ENCODE assay signal across 19 cellular contexts in the genomic region with DNA sequence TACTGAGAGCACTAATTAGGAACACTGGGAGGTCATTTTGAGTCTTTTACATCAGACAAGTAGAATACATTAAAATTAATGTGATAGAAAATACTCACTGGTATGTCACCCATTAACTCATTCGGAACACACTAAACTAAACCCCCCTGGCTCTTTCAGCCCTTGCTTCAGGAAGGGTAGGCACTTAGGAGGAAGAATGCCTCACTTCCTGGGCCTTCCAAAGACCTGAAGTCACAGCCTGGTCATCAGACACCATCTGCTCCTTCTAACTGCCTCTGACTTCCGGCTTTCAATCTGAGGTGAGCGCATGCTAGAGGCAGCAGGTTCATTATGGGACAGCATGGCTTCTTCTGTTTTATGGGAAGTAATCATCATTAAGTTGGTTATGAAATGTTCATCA.
A peak's percentile ranks its signal among the peaks of the same experiment; 100 is the strongest.
DNase-seq lines count a peak whose midpoint lies in the region; ATAC-seq and TF ChIP-seq lines count a peak whose summit lies in the region.
"Had no signal": no experiment of that assay in that cellular context is flagged by ENCODE, and none has a peak within 500 bp of the region (broad histone marks: within the 10 kb centered on the region; RNA-seq: fewer than 3 reads in every experiment).

No MANE protein-coding gene starts in this region.

- peak overlapping the region; percentile 17; the same call in 1 of the 2 replicates for H3K4me3 Mint-ChIP-seq in HFFc6
- H3K4me3 Mint-ChIP-seq: CD8-positive, alpha-beta T cell; H9; T-helper 1 cell treated with Interleukin-12 subunit alpha and Interleukin-12 subunit beta and Interleukin-4 antibody, amounts not matched to agents 30 μg/mL and 1 μg/mL, for 36 hours had no signal

- peak overlapping the region; percentile 65 for H3K27ac Mint-ChIP-seq in HFFc6
- H3K27ac Mint-ChIP-seq: CD8-positive, alpha-beta T cell; H9; T-helper 1 cell treated with Interleukin-12 subunit alpha and Interleukin-12 subunit beta and Interleukin-4 antibody, amounts not matched to agents 30 μg/mL and 1 μg/mL, for 36 hours had no signal

- ATAC-seq in HG03108 (IDR thresholded peaks at IDR 0.05; ENCODE audit: unreplicated experiment): no peak
- ATAC-seq: A549; CD8-positive, alpha-beta T cell had no signal

- DNase-seq in AG10803 (ENCODE audit: low read depth) (peak; percentile 15), HFFc6 (peak; percentile 15), RPMI7951 (ENCODE audit: low read depth) (peak; percentile 25), kidney tubule cell (ENCODE audit: low spot score) (peak; percentile 79), NOMO-1 treated with DMSO at 0.1 percent for 48 hours (lab: John Stamatoyannopoulos, UW; ENCODE audit: unreplicated experiment) (no peak), hepatic stellate cell (ENCODE audit: low spot score) (no peak)
- DNase-seq: Calu3; CD8-positive, alpha-beta T cell; H9; MG63; NCI-H1048; NCI-H146; NCI-H2029 treated with DMSO at 0.1 percent for 48 hours; NCI-H446 treated with DMSO at 0.1 percent for 48 hours had no signal

- H3K4me1 Mint-ChIP-seq in HFFc6 (ENCODE audit: low read depth): peaks cover 37% of the 10 kb centered on the region
- H3K4me1 Mint-ChIP-seq: H9 had no signal

- H3K27me3 Mint-ChIP-seq in HFFc6 (ENCODE audit: insufficient read depth): no peaks in the 10 kb centered on the region

- H3K36me3 Mint-ChIP-seq in HFFc6 (ENCODE audit: low read depth): peaks cover 6% of the 10 kb centered on the region; the same call in 1 of the 2 replicates
- H3K36me3 Mint-ChIP-seq: CD8-positive, alpha-beta T cell had no signal

- no peaks in the 10 kb centered on the region for H3K9me3 Mint-ChIP-seq in HFFc6

- H3K4me3 ChIP-seq in AG10803 (ENCODE audit: low read length): no peak overlapping the region
- H3K4me3 ChIP-seq: A549; BLaER1 treated with 17β-estradiol and CSF1 and Interleukin-3, amounts not matched to agents 10 nM and 100 nM; MG63; SJSA1 had no signal

- TF ChIP-seq CTCF in AG10803 (conservative IDR thresholded peaks at IDR 0.05; ENCODE audit: low read length) (no peak), HFFc6 (IDR thresholded peaks at IDR 0.05) (no peak)

Comparison
In these comparisons a context has a peak if more than half of its experiments do, and no peak if none do; other contexts are left out.
1. DNase-seq: peak in AG10803 (single experiment), HFFc6 (single experiment), RPMI7951 (single experiment) and kidney tubule cell (single experiment); none in NOMO-1 treated with DMSO at 0.1 percent for 48 hours (single experiment) and hepatic stellate cell (single experiment).